In the genomic region with DNA sequence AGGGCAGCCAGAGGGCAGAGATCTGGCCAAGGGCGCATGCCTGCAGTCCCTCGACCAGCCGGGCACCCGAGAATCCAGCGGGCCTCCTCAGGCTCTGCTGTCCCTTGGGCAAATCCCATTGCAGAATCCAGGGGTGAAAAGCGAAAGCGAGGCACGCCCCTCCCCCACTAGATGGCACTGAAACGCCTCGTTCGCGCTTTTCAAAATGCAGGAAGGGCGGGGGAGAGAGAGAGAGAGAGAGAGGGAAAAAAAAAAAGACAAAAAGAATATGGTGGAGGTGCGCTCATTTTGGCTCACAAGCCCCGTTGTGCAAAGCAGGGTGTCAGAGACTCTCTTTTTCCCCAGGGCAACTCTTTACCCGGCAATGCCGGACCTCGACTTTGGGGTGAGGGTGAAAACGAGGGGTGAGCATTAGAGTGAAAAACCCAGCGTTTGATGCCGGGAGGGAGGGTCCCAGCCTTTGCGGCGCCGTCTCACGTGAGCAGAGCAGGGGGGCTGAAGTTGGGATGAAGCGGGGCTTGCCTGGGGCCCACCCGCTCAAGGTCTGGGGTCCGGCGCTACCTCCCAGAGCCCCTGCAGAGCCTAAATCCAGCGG, we compare ENCODE assay signal across 1 cellular context.
A peak's percentile ranks its signal among the peaks of the same experiment; 100 is the strongest.
TF ChIP-seq lines count a peak whose summit lies in the region.

No MANE protein-coding gene starts in this region.

TF ChIP-seq in H1, 55 proteins besides CTCF, POLR2A, EP300 and RAD21:
- peak; percentile 38; the same call in 1 of the 2 replicates for TF ChIP-seq GABPA (IDR thresholded peaks at IDR 0.05; ENCODE audit: borderline replicate concordance, insufficient read depth, low read length)
- TF ChIP-seq RNF2 (IDR thresholded peaks at IDR 0.05; ENCODE audit: borderline replicate concordance, low read depth, low read length, missing control alignments, poor library complexity, severe bottlenecking), result no peak
- TF ChIP-seq SUZ12 (IDR thresholded peaks at IDR 0.05; ENCODE audit: low read length), result no peak
- TF ChIP-seq RBBP5 (IDR thresholded peaks at IDR 0.05; ENCODE audit: borderline replicate concordance, low read depth, low read length), result peak; percentile 28; the same call in 1 of the 2 replicates
- TF ChIP-seq CREB1 (IDR thresholded peaks at IDR 0.05), result no peak
- TF ChIP-seq, protein P1, sequence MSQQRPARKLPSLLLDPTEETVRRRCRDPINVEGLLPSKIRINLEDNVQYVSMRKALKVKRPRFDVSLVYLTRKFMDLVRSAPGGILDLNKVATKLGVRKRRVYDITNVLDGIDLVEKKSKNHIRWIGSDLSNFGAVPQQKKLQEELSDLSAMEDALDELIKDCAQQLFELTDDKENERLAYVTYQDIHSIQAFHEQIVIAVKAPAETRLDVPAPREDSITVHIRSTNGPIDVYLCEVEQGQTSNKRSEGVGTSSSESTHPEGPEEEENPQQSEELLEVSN (IDR thresholded peaks at IDR 0.05), result peak; percentile 77
- TF ChIP-seq SIRT6 (IDR thresholded peaks at IDR 0.05; ENCODE audit: low read length), result no peak
- TF ChIP-seq CBX8 (IDR thresholded peaks at IDR 0.05; ENCODE audit: borderline replicate concordance, low read depth, low read length), result no peak
- TF ChIP-seq POLR2AphosphoS5 (IDR thresholded peaks at IDR 0.05; ENCODE audit: low read depth, low read length), result no peak
- no peak for TF ChIP-seq JUND (IDR thresholded peaks at IDR 0.05; ENCODE audit: low read length)
- no peak for TF ChIP-seq HDAC6 (IDR thresholded peaks at IDR 0.05; ENCODE audit: low read depth, low read length)
- TF ChIP-seq PHF8 (conservative IDR thresholded peaks at IDR 0.05; ENCODE audit: low read depth, low read length), result no peak
- TF ChIP-seq KDM4A (IDR thresholded peaks at IDR 0.05; ENCODE audit: low read depth, low read length, severe bottlenecking), result peak; percentile 64
- 0 out of 2 replicates have a peak, but pooled peaks have one; percentile 3 for TF ChIP-seq MAFK (IDR thresholded peaks at IDR 0.05; ENCODE audit: low read depth, low read length)
- TF ChIP-seq, protein P2, sequence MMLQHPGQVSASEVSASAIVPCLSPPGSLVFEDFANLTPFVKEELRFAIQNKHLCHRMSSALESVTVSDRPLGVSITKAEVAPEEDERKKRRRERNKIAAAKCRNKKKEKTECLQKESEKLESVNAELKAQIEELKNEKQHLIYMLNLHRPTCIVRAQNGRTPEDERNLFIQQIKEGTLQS (IDR thresholded peaks at IDR 0.05; ENCODE audit: insufficient read depth, low read depth, low read length), result no peak
- no peak for TF ChIP-seq CHD2 (IDR thresholded peaks at IDR 0.05; ENCODE audit: low read length)
- TF ChIP-seq HDAC2 (IDR thresholded peaks at IDR 0.05; ENCODE audit: borderline replicate concordance in 1 of 2, low read depth in 2 of 2, low read length in 2 of 2), result 0 out of 4 replicates have a peak, but pooled peaks of 1 of the 2 experiments have one; percentile 32
- no peak for TF ChIP-seq FOSL1 (IDR thresholded peaks at IDR 0.05; ENCODE audit: insufficient read depth, low read depth, low read length)
- TF ChIP-seq BRCA1 (IDR thresholded peaks at IDR 0.05; ENCODE audit: low read depth, low read length), result no peak
- no peak for TF ChIP-seq KDM1A (IDR thresholded peaks at IDR 0.05; ENCODE audit: borderline replicate concordance, low read length)
- TF ChIP-seq SIX5 (IDR thresholded peaks at IDR 0.05; ENCODE audit: low read depth, low read length), result no peak
- TF ChIP-seq, protein P3, sequence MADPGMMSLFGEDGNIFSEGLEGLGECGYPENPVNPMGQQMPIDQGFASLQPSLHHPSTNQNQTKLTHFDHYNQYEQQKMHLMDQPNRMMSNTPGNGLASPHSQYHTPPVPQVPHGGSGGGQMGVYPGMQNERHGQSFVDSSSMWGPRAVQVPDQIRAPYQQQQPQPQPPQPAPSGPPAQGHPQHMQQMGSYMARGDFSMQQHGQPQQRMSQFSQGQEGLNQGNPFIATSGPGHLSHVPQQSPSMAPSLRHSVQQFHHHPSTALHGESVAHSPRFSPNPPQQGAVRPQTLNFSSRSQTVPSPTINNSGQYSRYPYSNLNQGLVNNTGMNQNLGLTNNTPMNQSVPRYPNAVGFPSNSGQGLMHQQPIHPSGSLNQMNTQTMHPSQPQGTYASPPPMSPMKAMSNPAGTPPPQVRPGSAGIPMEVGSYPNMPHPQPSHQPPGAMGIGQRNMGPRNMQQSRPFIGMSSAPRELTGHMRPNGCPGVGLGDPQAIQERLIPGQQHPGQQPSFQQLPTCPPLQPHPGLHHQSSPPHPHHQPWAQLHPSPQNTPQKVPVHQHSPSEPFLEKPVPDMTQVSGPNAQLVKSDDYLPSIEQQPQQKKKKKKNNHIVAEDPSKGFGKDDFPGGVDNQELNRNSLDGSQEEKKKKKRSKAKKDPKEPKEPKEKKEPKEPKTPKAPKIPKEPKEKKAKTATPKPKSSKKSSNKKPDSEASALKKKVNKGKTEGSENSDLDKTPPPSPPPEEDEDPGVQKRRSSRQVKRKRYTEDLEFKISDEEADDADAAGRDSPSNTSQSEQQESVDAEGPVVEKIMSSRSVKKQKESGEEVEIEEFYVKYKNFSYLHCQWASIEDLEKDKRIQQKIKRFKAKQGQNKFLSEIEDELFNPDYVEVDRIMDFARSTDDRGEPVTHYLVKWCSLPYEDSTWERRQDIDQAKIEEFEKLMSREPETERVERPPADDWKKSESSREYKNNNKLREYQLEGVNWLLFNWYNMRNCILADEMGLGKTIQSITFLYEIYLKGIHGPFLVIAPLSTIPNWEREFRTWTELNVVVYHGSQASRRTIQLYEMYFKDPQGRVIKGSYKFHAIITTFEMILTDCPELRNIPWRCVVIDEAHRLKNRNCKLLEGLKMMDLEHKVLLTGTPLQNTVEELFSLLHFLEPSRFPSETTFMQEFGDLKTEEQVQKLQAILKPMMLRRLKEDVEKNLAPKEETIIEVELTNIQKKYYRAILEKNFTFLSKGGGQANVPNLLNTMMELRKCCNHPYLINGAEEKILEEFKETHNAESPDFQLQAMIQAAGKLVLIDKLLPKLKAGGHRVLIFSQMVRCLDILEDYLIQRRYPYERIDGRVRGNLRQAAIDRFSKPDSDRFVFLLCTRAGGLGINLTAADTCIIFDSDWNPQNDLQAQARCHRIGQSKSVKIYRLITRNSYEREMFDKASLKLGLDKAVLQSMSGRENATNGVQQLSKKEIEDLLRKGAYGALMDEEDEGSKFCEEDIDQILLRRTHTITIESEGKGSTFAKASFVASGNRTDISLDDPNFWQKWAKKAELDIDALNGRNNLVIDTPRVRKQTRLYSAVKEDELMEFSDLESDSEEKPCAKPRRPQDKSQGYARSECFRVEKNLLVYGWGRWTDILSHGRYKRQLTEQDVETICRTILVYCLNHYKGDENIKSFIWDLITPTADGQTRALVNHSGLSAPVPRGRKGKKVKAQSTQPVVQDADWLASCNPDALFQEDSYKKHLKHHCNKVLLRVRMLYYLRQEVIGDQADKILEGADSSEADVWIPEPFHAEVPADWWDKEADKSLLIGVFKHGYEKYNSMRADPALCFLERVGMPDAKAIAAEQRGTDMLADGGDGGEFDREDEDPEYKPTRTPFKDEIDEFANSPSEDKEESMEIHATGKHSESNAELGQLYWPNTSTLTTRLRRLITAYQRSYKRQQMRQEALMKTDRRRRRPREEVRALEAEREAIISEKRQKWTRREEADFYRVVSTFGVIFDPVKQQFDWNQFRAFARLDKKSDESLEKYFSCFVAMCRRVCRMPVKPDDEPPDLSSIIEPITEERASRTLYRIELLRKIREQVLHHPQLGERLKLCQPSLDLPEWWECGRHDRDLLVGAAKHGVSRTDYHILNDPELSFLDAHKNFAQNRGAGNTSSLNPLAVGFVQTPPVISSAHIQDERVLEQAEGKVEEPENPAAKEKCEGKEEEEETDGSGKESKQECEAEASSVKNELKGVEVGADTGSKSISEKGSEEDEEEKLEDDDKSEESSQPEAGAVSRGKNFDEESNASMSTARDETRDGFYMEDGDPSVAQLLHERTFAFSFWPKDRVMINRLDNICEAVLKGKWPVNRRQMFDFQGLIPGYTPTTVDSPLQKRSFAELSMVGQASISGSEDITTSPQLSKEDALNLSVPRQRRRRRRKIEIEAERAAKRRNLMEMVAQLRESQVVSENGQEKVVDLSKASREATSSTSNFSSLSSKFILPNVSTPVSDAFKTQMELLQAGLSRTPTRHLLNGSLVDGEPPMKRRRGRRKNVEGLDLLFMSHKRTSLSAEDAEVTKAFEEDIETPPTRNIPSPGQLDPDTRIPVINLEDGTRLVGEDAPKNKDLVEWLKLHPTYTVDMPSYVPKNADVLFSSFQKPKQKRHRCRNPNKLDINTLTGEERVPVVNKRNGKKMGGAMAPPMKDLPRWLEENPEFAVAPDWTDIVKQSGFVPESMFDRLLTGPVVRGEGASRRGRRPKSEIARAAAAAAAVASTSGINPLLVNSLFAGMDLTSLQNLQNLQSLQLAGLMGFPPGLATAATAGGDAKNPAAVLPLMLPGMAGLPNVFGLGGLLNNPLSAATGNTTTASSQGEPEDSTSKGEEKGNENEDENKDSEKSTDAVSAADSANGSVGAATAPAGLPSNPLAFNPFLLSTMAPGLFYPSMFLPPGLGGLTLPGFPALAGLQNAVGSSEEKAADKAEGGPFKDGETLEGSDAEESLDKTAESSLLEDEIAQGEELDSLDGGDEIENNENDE (IDR thresholded peaks at IDR 0.05; ENCODE audit: insufficient replicate concordance, low read length), result no peak
- no peak for TF ChIP-seq RFX5 (IDR thresholded peaks at IDR 0.05; ENCODE audit: borderline replicate concordance, low read depth, low read length)
- TF ChIP-seq ZNF274 (IDR thresholded peaks at IDR 0.05; ENCODE audit: borderline replicate concordance, extremely low read depth, low read length), result no peak
- peak in 1 of 2 experiments; percentile 63; a peak in 2 of 4 replicates for TF ChIP-seq SIN3A (conservative IDR thresholded peaks at IDR 0.05 in 1 of 2, IDR thresholded peaks at IDR 0.05 in 1 of 2; ENCODE audit: low read depth in 1 of 2, low read length in 2 of 2)
- TF ChIP-seq EZH2 (IDR thresholded peaks at IDR 0.05; ENCODE audit: low read depth, low read length, severe bottlenecking), result no peak
- TF ChIP-seq BACH1 (IDR thresholded peaks at IDR 0.05; ENCODE audit: low read length), result no peak
- TF ChIP-seq CTBP2 (IDR thresholded peaks at IDR 0.05; ENCODE audit: borderline replicate concordance, insufficient read depth, insufficient read length, low read length), result no peak
- TF ChIP-seq SRF (IDR thresholded peaks at IDR 0.05; ENCODE audit: low read depth, low read length), result 0 out of 2 replicates have a peak, but pooled peaks have one; percentile 13
- TF ChIP-seq USF2 (IDR thresholded peaks at IDR 0.05; ENCODE audit: low read length), result no peak
- TF ChIP-seq CEBPB (IDR thresholded peaks at IDR 0.05; ENCODE audit: low read depth, low read length), result no peak
- no peak for TF ChIP-seq NANOG (IDR thresholded peaks at IDR 0.05; ENCODE audit: insufficient read depth, low read depth, low read length, poor library complexity, severe bottlenecking)
- TF ChIP-seq TBP (IDR thresholded peaks at IDR 0.05; ENCODE audit: low read depth, low read length), result peak; percentile 26; the same call in 1 of the 2 replicates
- no peak for TF ChIP-seq BCL11A (IDR thresholded peaks at IDR 0.05; ENCODE audit: low read depth in 2 of 2, low read length in 2 of 2)
- peak; percentile 90 for TF ChIP-seq ASH2L (IDR thresholded peaks at IDR 0.05; ENCODE audit: low read length)
- no peak for TF ChIP-seq POU5F1 (IDR thresholded peaks at IDR 0.05; ENCODE audit: low read depth, low read length)
- TF ChIP-seq TEAD4 (IDR thresholded peaks at IDR 0.05; ENCODE audit: low read depth, low read length), result peak; percentile 34; the same call in 1 of the 2 replicates
- no peak for TF ChIP-seq KDM5A (IDR thresholded peaks at IDR 0.05; ENCODE audit: low read length)
- TF ChIP-seq SP2 (IDR thresholded peaks at IDR 0.05; ENCODE audit: low read length), result no peak
- TF ChIP-seq YY1 (IDR thresholded peaks at IDR 0.05; ENCODE audit: low read depth, low read length), result peak; percentile 76
- TF ChIP-seq TCF12 (IDR thresholded peaks at IDR 0.05; ENCODE audit: low read depth, low read length), result no peak
- TF ChIP-seq SP4 (IDR thresholded peaks at IDR 0.05; ENCODE audit: low read length), result peak; percentile 50; the same call in 1 of the 2 replicates
- no peak for TF ChIP-seq SAP30 (IDR thresholded peaks at IDR 0.05; ENCODE audit: insufficient read depth, insufficient replicate concordance, low read length)
- TF ChIP-seq JUN (IDR thresholded peaks at IDR 0.05; ENCODE audit: low read depth, low read length), result no peak
- peak; percentile 55 for TF ChIP-seq TAF7 (optimal IDR thresholded peaks at IDR 0.05; ENCODE audit: borderline replicate concordance, low read depth, low read length)
- no peak for TF ChIP-seq RXRA (IDR thresholded peaks at IDR 0.05; ENCODE audit: insufficient read depth, low read depth, low read length)
- no peak for TF ChIP-seq CHD1 (IDR thresholded peaks at IDR 0.05; ENCODE audit: low read depth, low read length)
- peak; percentile 56; the same call in 1 of the 2 replicates for TF ChIP-seq SP1 (IDR thresholded peaks at IDR 0.05; ENCODE audit: low read depth, low read length)
- TF ChIP-seq, protein P4, sequence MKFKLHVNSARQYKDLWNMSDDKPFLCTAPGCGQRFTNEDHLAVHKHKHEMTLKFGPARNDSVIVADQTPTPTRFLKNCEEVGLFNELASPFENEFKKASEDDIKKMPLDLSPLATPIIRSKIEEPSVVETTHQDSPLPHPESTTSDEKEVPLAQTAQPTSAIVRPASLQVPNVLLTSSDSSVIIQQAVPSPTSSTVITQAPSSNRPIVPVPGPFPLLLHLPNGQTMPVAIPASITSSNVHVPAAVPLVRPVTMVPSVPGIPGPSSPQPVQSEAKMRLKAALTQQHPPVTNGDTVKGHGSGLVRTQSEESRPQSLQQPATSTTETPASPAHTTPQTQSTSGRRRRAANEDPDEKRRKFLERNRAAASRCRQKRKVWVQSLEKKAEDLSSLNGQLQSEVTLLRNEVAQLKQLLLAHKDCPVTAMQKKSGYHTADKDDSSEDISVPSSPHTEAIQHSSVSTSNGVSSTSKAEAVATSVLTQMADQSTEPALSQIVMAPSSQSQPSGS (IDR thresholded peaks at IDR 0.05; ENCODE audit: low read length), result peak; percentile 52; the same call in 1 of the 2 replicates
- TF ChIP-seq EGR1 (IDR thresholded peaks at IDR 0.05; ENCODE audit: borderline replicate concordance, low read depth, low read length), result no peak
- peak; percentile 70 for TF ChIP-seq GTF2F1 (IDR thresholded peaks at IDR 0.05; ENCODE audit: borderline replicate concordance, low read depth, low read length)
- TF ChIP-seq TAF1 (IDR thresholded peaks at IDR 0.05; ENCODE audit: low read depth, low read length), result no peak; the same call in 1 of the 2 replicates
- peak; percentile 83 for TF ChIP-seq MAX (IDR thresholded peaks at IDR 0.05)
